Comparison of ENCODE assay signal across 11 cellular contexts in genomic region chr4:17537060-17537459, GRCh38. TPM values are rescaled to one million over a fixed set of nuclear protein-coding genes. Genes with fewer than 3 reads are reported as not detected.
"Had no signal": no experiment of that assay in that cellular context is flagged by ENCODE, and none has a peak within 500 bp of the region (broad histone marks: within the 10 kb centered on the region; RNA-seq: fewer than 3 reads in every experiment).

No MANE protein-coding gene starts in this region.

RNA-seq across cellular contexts. Expression of gene CLRN2, which starts 22.1 kb away (rescaled TPM):
- total RNA-seq: OCI-LY7, PC-3, PC-9, Peyer's patch, Right ventricle myocardium inferior, Right ventricle myocardium superior, RPMI7951, SJCRH30, SJSA1, SK-MEL-5 had no signal
- polyA plus RNA-seq: SK-N-SH had no signal
